ENCODE assay signal across 10 cellular contexts in the genomic region with DNA sequence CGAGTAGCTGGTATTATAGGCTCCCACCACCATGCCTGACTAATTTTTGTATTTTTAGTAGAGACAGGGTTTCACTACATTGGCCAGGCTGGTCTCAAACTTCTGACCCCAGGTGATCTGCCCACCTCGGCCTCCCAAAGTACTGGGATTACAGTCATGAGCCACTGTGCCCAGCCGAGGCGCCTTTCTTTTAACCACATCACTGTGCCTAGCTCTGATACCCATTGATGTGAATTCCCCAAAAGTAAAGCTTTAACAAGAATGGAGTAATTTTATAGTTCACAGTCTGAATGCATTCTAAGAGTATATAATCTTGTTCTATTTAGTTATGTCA. TPM values are rescaled to one million over a fixed set of nuclear protein-coding genes. Genes with fewer than 3 reads are reported as not detected.
DNase-seq lines count a peak whose midpoint lies in the region; ATAC-seq and TF ChIP-seq lines count a peak whose summit lies in the region.
"Not testable (repeated sequence)": the region's sequence is repeated elsewhere in the genome, so short reads cannot be mapped to it uniquely, and the experiment has no call there.
"Had no signal": no experiment of that assay in that cellular context is flagged by ENCODE, and none has a peak within 500 bp of the region (broad histone marks: within the 10 kb centered on the region; RNA-seq: fewer than 3 reads in every experiment).

No MANE protein-coding gene starts in this region.

- H3K9me3 Mint-ChIP-seq in CD4-positive, alpha-beta memory T cell; activated T-cell treated with anti-CD3 and anti-CD28 coated beads, Interleukin-2, amount 50 U/mL, for 24 hours; activated naive CD8-positive, alpha-beta T cell treated with anti-CD3 and anti-CD28 coated beads for 36 hours; osteocyte (ENCODE audit: unreplicated experiment); stimulated activated naive CD8-positive, alpha-beta T cell treated with anti-CD3 and anti-CD28 coated beads, Interleukin-15, amount 100 ng/mL, for 72 hours: not testable (repeated sequence)
- peaks cover 12% of the 10 kb centered on the region for H3K9me3 Mint-ChIP-seq in T-helper 1 cell treated with Interleukin-12 subunit alpha and Interleukin-12 subunit beta and Interleukin-4 antibody, amounts not matched to agents 30 μg/mL and 1 μg/mL, for 36 hours

- H3K9ac ChIP-seq in liver (ENCODE audit: low read depth in 1 of 2, low read length in 2 of 2), result not testable (repeated sequence)

- H3K4me1 Mint-ChIP-seq in CD4-positive, alpha-beta memory T cell, result peaks cover 9 to 20% (median 13%) of the 10 kb centered on the region in 4 donors
- H3K4me1 Mint-ChIP-seq in T-helper 1 cell treated with Interleukin-12 subunit alpha and Interleukin-12 subunit beta and Interleukin-4 antibody, amounts not matched to agents 30 μg/mL and 1 μg/mL, for 36 hours (ENCODE audit: low read depth), result peaks cover 10% of the 10 kb centered on the region
- peaks cover 12% of the 10 kb centered on the region for H3K4me1 Mint-ChIP-seq in activated T-cell treated with anti-CD3 and anti-CD28 coated beads, Interleukin-2, amount 50 U/mL, for 24 hours (ENCODE audit: low read depth)
- H3K4me1 Mint-ChIP-seq in activated naive CD8-positive, alpha-beta T cell treated with anti-CD3 and anti-CD28 coated beads for 36 hours; osteocyte (ENCODE audit: unreplicated experiment): not testable (repeated sequence)
- H3K4me1 Mint-ChIP-seq in stimulated activated naive CD8-positive, alpha-beta T cell treated with anti-CD3 and anti-CD28 coated beads, Interleukin-15, amount 100 ng/mL, for 72 hours, result peaks cover 18% of the 10 kb centered on the region

- H3K27me3 ChIP-seq in CD4-positive, alpha-beta memory T cell (ENCODE audit: insufficient read depth, low read length); liver (ENCODE audit: control insufficient read depth in 4 of 4, insufficient read depth in 4 of 4, low read length in 3 of 4): not testable (repeated sequence)

- peak; percentile 3 for ATAC-seq in HG02798 (IDR thresholded peaks at IDR 0.05; ENCODE audit: poor library complexity, unreplicated experiment)
- not testable (repeated sequence) for ATAC-seq in stimulated activated naive CD8-positive, alpha-beta T cell treated with anti-CD3 and anti-CD28 coated beads, Interleukin-15, amount 100 ng/mL, for 72 hours

- intact Hi-C loops in CD4-positive, alpha-beta memory T cell (cut with micrococcal nuclease), result loop anchor here (5.0 kb wide), 1 partner anchor 36 kb away; no protein-coding TSS in a partner anchor

- not testable (repeated sequence) for H3K27me3 Mint-ChIP-seq in CD4-positive, alpha-beta memory T cell; T-helper 1 cell treated with Interleukin-12 subunit alpha and Interleukin-12 subunit beta and Interleukin-4 antibody, amounts not matched to agents 30 μg/mL and 1 μg/mL, for 36 hours (ENCODE audit: low read depth); activated T-cell treated with anti-CD3 and anti-CD28 coated beads, Interleukin-2, amount 50 U/mL, for 24 hours; activated naive CD8-positive, alpha-beta T cell treated with anti-CD3 and anti-CD28 coated beads for 36 hours; osteocyte (ENCODE audit: unreplicated experiment); stimulated activated naive CD8-positive, alpha-beta T cell treated with anti-CD3 and anti-CD28 coated beads, Interleukin-15, amount 100 ng/mL, for 72 hours

- TF ChIP-seq RAD21 in liver (IDR thresholded peaks at IDR 0.05), result not testable (repeated sequence)

- H3K4me1 ChIP-seq in CD4-positive, alpha-beta memory T cell (ENCODE audit: insufficient read depth, low read length), result peaks cover 19% of the 10 kb centered on the region
- H3K4me1 ChIP-seq in liver (ENCODE audit: control insufficient read depth in 4 of 4, insufficient read depth in 4 of 4, low read length in 3 of 4), result peaks cover 5 to 28% (median 18%) of the 10 kb centered on the region in 4 donors

- not testable (repeated sequence) for H3K27ac ChIP-seq in CD4-positive, alpha-beta memory T cell (ENCODE audit: low read depth, low read length)
- peak overlapping the region; percentile 48 to 69 for H3K27ac ChIP-seq in liver (ENCODE audit: low read depth in 1 of 2, low read length in 2 of 2)

- not testable (repeated sequence) for DNase-seq in CD4-positive, alpha-beta memory T cell; activated T-cell treated with anti-CD3 and anti-CD28 coated beads, Interleukin-2, amount 50 U/mL, for 24 hours; activated naive CD8-positive, alpha-beta T cell treated with anti-CD3 and anti-CD28 coated beads for 36 hours; stimulated activated naive CD8-positive, alpha-beta T cell treated with anti-CD3 and anti-CD28 coated beads, Interleukin-15, amount 100 ng/mL, for 72 hours
- DNase-seq in osteocyte (ENCODE audit: extremely low spot score, unreplicated experiment), result peak; percentile 23

- peak overlapping the region; percentile 43 to 85 (median 67) for H3K4me3 Mint-ChIP-seq in CD4-positive, alpha-beta memory T cell
- H3K4me3 Mint-ChIP-seq in T-helper 1 cell treated with Interleukin-12 subunit alpha and Interleukin-12 subunit beta and Interleukin-4 antibody, amounts not matched to agents 30 μg/mL and 1 μg/mL, for 36 hours; activated T-cell treated with anti-CD3 and anti-CD28 coated beads, Interleukin-2, amount 50 U/mL, for 24 hours; activated naive CD8-positive, alpha-beta T cell treated with anti-CD3 and anti-CD28 coated beads for 36 hours; osteocyte (ENCODE audit: unreplicated experiment): not testable (repeated sequence)
- peak overlapping the region; percentile 32 to 33 for H3K4me3 Mint-ChIP-seq in stimulated activated naive CD8-positive, alpha-beta T cell treated with anti-CD3 and anti-CD28 coated beads, Interleukin-15, amount 100 ng/mL, for 72 hours

- H3K9me3 ChIP-seq in CD4-positive, alpha-beta memory T cell (ENCODE audit: control insufficient read depth in 1 of 2, low read length in 2 of 2); liver (ENCODE audit: control insufficient read depth in 4 of 4, low read length in 3 of 4): not testable (repeated sequence)

- H3K36me3 ChIP-seq in CD4-positive, alpha-beta memory T cell (ENCODE audit: insufficient read depth, low read length); liver (ENCODE audit: control insufficient read depth in 4 of 4, insufficient read depth in 3 of 4, low read depth in 1 of 4, low read length in 3 of 4): not testable (repeated sequence)

- POLR2A ChIA-PET in CD4-positive, alpha-beta memory T cell (lab: Charles Lee; ENCODE audit: partially characterized antibody), result interaction anchor here (1.1 to 2.0 kb wide), 4 partner anchors 24 to 48 kb away, joined by 3 to 17 read pairs (median 6); a partner anchor contains a TSS

- not testable (repeated sequence) for H3K36me3 Mint-ChIP-seq in CD4-positive, alpha-beta memory T cell; T-helper 1 cell treated with Interleukin-12 subunit alpha and Interleukin-12 subunit beta and Interleukin-4 antibody, amounts not matched to agents 30 μg/mL and 1 μg/mL, for 36 hours (ENCODE audit: low read depth); activated T-cell treated with anti-CD3 and anti-CD28 coated beads, Interleukin-2, amount 50 U/mL, for 24 hours (ENCODE audit: low read depth); activated naive CD8-positive, alpha-beta T cell treated with anti-CD3 and anti-CD28 coated beads for 36 hours; osteocyte (ENCODE audit: unreplicated experiment)

- H3K4me3 ChIP-seq in CD4-positive, alpha-beta memory T cell (ENCODE audit: low read length in 2 of 2); liver (ENCODE audit: low read depth in 1 of 3, low read length in 3 of 3): not testable (repeated sequence)

- CTCF ChIA-PET in CD4-positive, alpha-beta memory T cell (lab: Charles Lee; ENCODE audit: partially characterized antibody), result interaction anchor here (0.8 to 1.8 kb wide), 4 partner anchors 44 to 147 kb away, joined by 3 to 6 read pairs (median 4); no protein-coding TSS in a partner anchor

- WGBS in liver, result 62% methylated on average over 4 of the region's 4 CpGs

- not testable (repeated sequence) for TF ChIP-seq CTCF in liver (IDR thresholded peaks at IDR 0.05; ENCODE audit: low read depth, low read length, missing input control); osteocyte (IDR thresholded peaks at IDR 0.05)

- H3K27ac Mint-ChIP-seq in CD4-positive, alpha-beta memory T cell, result peak overlapping the region in 6 of 7 donors; percentile 2 to 93 (median 49)
- peak overlapping the region; percentile 45 for H3K27ac Mint-ChIP-seq in T-helper 1 cell treated with Interleukin-12 subunit alpha and Interleukin-12 subunit beta and Interleukin-4 antibody, amounts not matched to agents 30 μg/mL and 1 μg/mL, for 36 hours
- H3K27ac Mint-ChIP-seq in activated T-cell treated with anti-CD3 and anti-CD28 coated beads, Interleukin-2, amount 50 U/mL, for 24 hours, result peak overlapping the region; percentile 37
- H3K27ac Mint-ChIP-seq in activated naive CD8-positive, alpha-beta T cell treated with anti-CD3 and anti-CD28 coated beads for 36 hours, result peak overlapping the region; percentile 54
- H3K27ac Mint-ChIP-seq in osteocyte (ENCODE audit: unreplicated experiment), result not testable (repeated sequence)
- H3K27ac Mint-ChIP-seq in stimulated activated naive CD8-positive, alpha-beta T cell treated with anti-CD3 and anti-CD28 coated beads, Interleukin-15, amount 100 ng/mL, for 72 hours, result peak overlapping the region; percentile 19 to 84

RNA-seq across cellular contexts. Expression of a gene that starts 23.0 kb away (rescaled TPM):
- total RNA-seq in CD4-positive, alpha-beta memory T cell, result 10 to 100 TPM; 51.1 to 58.0 TPM
- 100 to 1,000 TPM; 108 to 170 TPM for polyA plus RNA-seq in CD4-positive, alpha-beta memory T cell
- 10 to 100 TPM; 19.4 to 20.3 TPM for total RNA-seq in activated naive CD8-positive, alpha-beta T cell treated with anti-CD3 and anti-CD28 coated beads for 36 hours
- total RNA-seq in liver (10 to 100 TPM; 14.3 to 60.4 TPM), osteocyte (7.2 and 11.6 TPM in 2 replicates)
- 10 to 100 TPM; 16.8 to 43.5 TPM for polyA plus RNA-seq in liver
- total RNA-seq: PC-9, SJCRH30 had no signal
